In genomic region chr15:74130089-74130848, GRCh38 we compare ENCODE assay signal across 12 cellular contexts. TPM values are rescaled to one million over a fixed set of nuclear protein-coding genes. Genes with fewer than 3 reads are reported as not detected.
DNase-seq lines count a peak whose midpoint lies in the region; ATAC-seq and TF ChIP-seq lines count a peak whose summit lies in the region.
"Had no signal": no experiment of that assay in that cellular context is flagged by ENCODE, and none has a peak within 500 bp of the region (broad histone marks: within the 10 kb centered on the region; RNA-seq: fewer than 3 reads in every experiment).

A gene with protein sequence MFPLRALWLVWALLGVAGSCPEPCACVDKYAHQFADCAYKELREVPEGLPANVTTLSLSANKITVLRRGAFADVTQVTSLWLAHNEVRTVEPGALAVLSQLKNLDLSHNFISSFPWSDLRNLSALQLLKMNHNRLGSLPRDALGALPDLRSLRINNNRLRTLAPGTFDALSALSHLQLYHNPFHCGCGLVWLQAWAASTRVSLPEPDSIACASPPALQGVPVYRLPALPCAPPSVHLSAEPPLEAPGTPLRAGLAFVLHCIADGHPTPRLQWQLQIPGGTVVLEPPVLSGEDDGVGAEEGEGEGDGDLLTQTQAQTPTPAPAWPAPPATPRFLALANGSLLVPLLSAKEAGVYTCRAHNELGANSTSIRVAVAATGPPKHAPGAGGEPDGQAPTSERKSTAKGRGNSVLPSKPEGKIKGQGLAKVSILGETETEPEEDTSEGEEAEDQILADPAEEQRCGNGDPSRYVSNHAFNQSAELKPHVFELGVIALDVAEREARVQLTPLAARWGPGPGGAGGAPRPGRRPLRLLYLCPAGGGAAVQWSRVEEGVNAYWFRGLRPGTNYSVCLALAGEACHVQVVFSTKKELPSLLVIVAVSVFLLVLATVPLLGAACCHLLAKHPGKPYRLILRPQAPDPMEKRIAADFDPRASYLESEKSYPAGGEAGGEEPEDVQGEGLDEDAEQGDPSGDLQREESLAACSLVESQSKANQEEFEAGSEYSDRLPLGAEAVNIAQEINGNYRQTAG (plus strand): TSS chr15:74130586. CDS start chr15:74132755, 2,169 bp downstream.

- TF ChIP-seq CTCF in neural cell (IDR thresholded peaks at IDR 0.05; ENCODE audit: poor library complexity, severe bottlenecking): no peak

- TF ChIP-seq RAD21 in neural cell (conservative IDR thresholded peaks at IDR 0.05): peak; percentile 31

- H3K36me3 ChIP-seq in BLaER1: no peaks in the 10 kb centered on the region
- H3K36me3 ChIP-seq in HUES64 (ENCODE audit: insufficient read depth, low read length): no peaks in the 10 kb centered on the region
- H3K36me3 ChIP-seq in neural cell (ENCODE audit: insufficient read depth, low read length): peaks cover 31% of the 10 kb centered on the region
- H3K36me3 ChIP-seq: Peyer's patch, uterus had no signal

- H2AFZ ChIP-seq in neural cell (ENCODE audit: low read depth, low read length): no peak within 1 kb of the TSS

- H3K9me2 ChIP-seq in neural cell (ENCODE audit: insufficient read depth, low read length): no peaks in the 10 kb centered on the region

- H3K4me3 ChIP-seq in BLaER1: 0 out of 2 replicates have a peak within 1 kb of the TSS, but pooled peaks have one; percentile 14
- H3K4me3 ChIP-seq in HUES64 (ENCODE audit: low read length): peak within 1 kb of the TSS; percentile 49
- peak within 1 kb of the TSS; percentile 95 for H3K4me3 ChIP-seq in neural cell (ENCODE audit: low read length)
- H3K4me3 ChIP-seq: uterus had no signal

- no peak for ATAC-seq in HG02571 (IDR thresholded peaks at IDR 0.05; ENCODE audit: unreplicated experiment)

- under 1% methylated on average over 49 of the region's 55 CpGs for WGBS in HUES64

- H3K9ac ChIP-seq in BLaER1: no peak within 1 kb of the TSS
- H3K9ac ChIP-seq in HUES64 (ENCODE audit: low read depth, low read length): no peak within 1 kb of the TSS
- peak within 1 kb of the TSS; percentile 100 for H3K9ac ChIP-seq in neural cell (ENCODE audit: low read length)

- DNase-seq in cerebellum (ENCODE audit: low spot score): no peak
- no peak for DNase-seq in NAMALWA (ENCODE audit: low spot score)
- no peak for DNase-seq in midbrain (lab: John Stamatoyannopoulos, UW)
- no peak for DNase-seq in 8988T

- H4K20me1 ChIP-seq in BLaER1: peaks cover 43% of the 10 kb centered on the region
- no peaks in the 10 kb centered on the region for H4K20me1 ChIP-seq in neural cell (ENCODE audit: insufficient read depth)

- H3K4me2 ChIP-seq in BLaER1 (peak within 1 kb of the TSS; percentile 28; the same call in 1 of the 2 replicates), neural cell (ENCODE audit: low read length) (peak within 1 kb of the TSS; percentile 100)

- H3K27ac ChIP-seq in BLaER1 (no peak within 1 kb of the TSS), HUES64 (ENCODE audit: low read depth, low read length) (no peak within 1 kb of the TSS), neural cell (ENCODE audit: low read length) (peak within 1 kb of the TSS; percentile 100)
- H3K27ac ChIP-seq: Peyer's patch, skin epidermis, uterus had no signal

- H3K27me3 ChIP-seq in BLaER1: peaks cover 88% of the 10 kb centered on the region
- peaks cover 99% of the 10 kb centered on the region for H3K27me3 ChIP-seq in HUES64 (ENCODE audit: insufficient read depth, low read length)
- no peaks in the 10 kb centered on the region for H3K27me3 ChIP-seq in neural cell (ENCODE audit: insufficient read depth, low read depth, low read length)

- H3K4me1 ChIP-seq in BLaER1: peaks cover 34% of the 10 kb centered on the region
- peaks cover 16% of the 10 kb centered on the region; the same call in 1 of the 2 replicates for H3K4me1 ChIP-seq in HUES64 (ENCODE audit: insufficient read depth, low read length)

- peaks cover 34% of the 10 kb centered on the region for H3K9me3 ChIP-seq in BLaER1
- no peaks in the 10 kb centered on the region; the same call in 1 of the 2 replicates for H3K9me3 ChIP-seq in HUES64 (ENCODE audit: insufficient read depth, low read depth, low read length)
- H3K9me3 ChIP-seq in neural cell (ENCODE audit: low read length): peaks cover 30% of the 10 kb centered on the region
- H3K9me3 ChIP-seq: Peyer's patch, uterus had no signal

- TF ChIP-seq EP300 in neural cell (conservative IDR thresholded peaks at IDR 0.05; ENCODE audit: poor library complexity, severe bottlenecking): peak; percentile 33

- H3F3A ChIP-seq in neural cell (ENCODE audit: insufficient read depth, low read length, poor library complexity, severe bottlenecking): peaks cover 13% of the 10 kb centered on the region

- H3K79me2 ChIP-seq in neural cell (replicated peaks; ENCODE audit: insufficient read depth, low read length): peaks cover 86% of the 10 kb centered on the region

TF ChIP-seq in neural cell, 6 proteins besides CTCF, POLR2A, EP300 and RAD21:
- TF ChIP-seq SMC3 (conservative IDR thresholded peaks at IDR 0.05; ENCODE audit: poor library complexity): peak; percentile 37
- TF ChIP-seq, protein P1, sequence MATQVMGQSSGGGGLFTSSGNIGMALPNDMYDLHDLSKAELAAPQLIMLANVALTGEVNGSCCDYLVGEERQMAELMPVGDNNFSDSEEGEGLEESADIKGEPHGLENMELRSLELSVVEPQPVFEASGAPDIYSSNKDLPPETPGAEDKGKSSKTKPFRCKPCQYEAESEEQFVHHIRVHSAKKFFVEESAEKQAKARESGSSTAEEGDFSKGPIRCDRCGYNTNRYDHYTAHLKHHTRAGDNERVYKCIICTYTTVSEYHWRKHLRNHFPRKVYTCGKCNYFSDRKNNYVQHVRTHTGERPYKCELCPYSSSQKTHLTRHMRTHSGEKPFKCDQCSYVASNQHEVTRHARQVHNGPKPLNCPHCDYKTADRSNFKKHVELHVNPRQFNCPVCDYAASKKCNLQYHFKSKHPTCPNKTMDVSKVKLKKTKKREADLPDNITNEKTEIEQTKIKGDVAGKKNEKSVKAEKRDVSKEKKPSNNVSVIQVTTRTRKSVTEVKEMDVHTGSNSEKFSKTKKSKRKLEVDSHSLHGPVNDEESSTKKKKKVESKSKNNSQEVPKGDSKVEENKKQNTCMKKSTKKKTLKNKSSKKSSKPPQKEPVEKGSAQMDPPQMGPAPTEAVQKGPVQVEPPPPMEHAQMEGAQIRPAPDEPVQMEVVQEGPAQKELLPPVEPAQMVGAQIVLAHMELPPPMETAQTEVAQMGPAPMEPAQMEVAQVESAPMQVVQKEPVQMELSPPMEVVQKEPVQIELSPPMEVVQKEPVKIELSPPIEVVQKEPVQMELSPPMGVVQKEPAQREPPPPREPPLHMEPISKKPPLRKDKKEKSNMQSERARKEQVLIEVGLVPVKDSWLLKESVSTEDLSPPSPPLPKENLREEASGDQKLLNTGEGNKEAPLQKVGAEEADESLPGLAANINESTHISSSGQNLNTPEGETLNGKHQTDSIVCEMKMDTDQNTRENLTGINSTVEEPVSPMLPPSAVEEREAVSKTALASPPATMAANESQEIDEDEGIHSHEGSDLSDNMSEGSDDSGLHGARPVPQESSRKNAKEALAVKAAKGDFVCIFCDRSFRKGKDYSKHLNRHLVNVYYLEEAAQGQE (IDR thresholded peaks at IDR 0.05; ENCODE audit: borderline replicate concordance): peak; percentile 90
- TF ChIP-seq EZH2 (IDR thresholded peaks at IDR 0.05; ENCODE audit: borderline replicate concordance, insufficient read depth, low read length, poor library complexity, severe bottlenecking): no peak
- peak; percentile 6 for TF ChIP-seq TAF1 (IDR thresholded peaks at IDR 0.05; ENCODE audit: low read depth)
- TF ChIP-seq POLR2AphosphoS5 (IDR thresholded peaks at IDR 0.05): peak; percentile 73
- peak; percentile 59 for TF ChIP-seq MXI1 (conservative IDR thresholded peaks at IDR 0.05; ENCODE audit: poor library complexity, severe bottlenecking)

RNA-seq across cellular contexts. Expression of the gene that starts here (rescaled TPM):
- 1.7 TPM for polyA plus RNA-seq in HUES64 (2013, experiment 1 of 2)
- 2.6 TPM for polyA plus RNA-seq in HUES64 (2013, experiment 2 of 2)
- total RNA-seq in cerebellum: 104 TPM
- polyA plus RNA-seq in neural cell: 301 and 330 TPM in 2 replicates
- 444 and 493 TPM in 2 replicates for polyA minus RNA-seq in neural cell
- total RNA-seq: H4 had no signal

Comparison
In these comparisons a context has a peak if more than half of its experiments do, and no peak if none do; other contexts are left out.
1. H3K4me3 ChIP-seq: peak in every context shown above with its lines; median percentile 95 in neural cell; 49 in HUES64; 14 in BLaER1.